ENCODE assay signal across 14 cellular contexts in the genomic region with DNA sequence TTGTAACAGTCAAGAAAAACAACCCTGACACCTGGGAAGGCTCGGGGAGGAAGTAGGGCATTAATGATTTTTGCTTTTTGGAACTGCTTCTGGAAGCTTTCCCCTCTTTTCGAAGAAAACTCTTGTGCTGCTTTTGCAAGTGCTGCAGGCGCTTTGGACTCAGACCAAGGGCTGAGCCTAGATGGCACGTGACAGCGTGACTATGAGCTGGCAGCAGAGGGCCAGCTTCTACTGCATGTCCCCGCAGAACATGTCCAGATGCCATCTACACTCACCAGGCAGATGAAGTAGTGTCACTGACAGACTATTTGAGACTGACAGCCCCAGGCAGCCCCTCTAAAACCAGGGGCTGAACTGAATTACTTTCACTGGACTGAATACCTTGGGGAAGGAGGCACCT. TPM values are rescaled to one million over a fixed set of nuclear protein-coding genes. Genes with fewer than 3 reads are reported as not detected.
DNase-seq lines count a peak whose midpoint lies in the region; ATAC-seq and TF ChIP-seq lines count a peak whose summit lies in the region.
"Had no signal": no experiment of that assay in that cellular context is flagged by ENCODE, and none has a peak within 500 bp of the region (broad histone marks: within the 10 kb centered on the region; RNA-seq: fewer than 3 reads in every experiment).

No MANE protein-coding gene starts in this region.

- no peaks in the 10 kb centered on the region for H3K9me3 Mint-ChIP-seq in WTC11

- H3K9ac ChIP-seq in GM23248: no peak overlapping the region

- H3K4me1 ChIP-seq in GM23248 (ENCODE audit: insufficient read depth) (no peaks in the 10 kb centered on the region), right cardiac atrium (ENCODE audit: control insufficient read depth, insufficient read depth, low read length) (no peaks in the 10 kb centered on the region)

- DNase-seq in GM23248 (peak; percentile 72), WTC11 (ENCODE audit: low spot score) (no peak), right cardiac atrium (peak in 2 of 3 donors; percentile 25 to 55), substantia nigra (lab: John Stamatoyannopoulos, UW) (peak in 28 of 49 donors; percentile 0 to 37 (median 4)), UCSD-AML1 (lab: John Stamatoyannopoulos, UW; ENCODE audit: unreplicated experiment) (no peak)
- no peak for DNase-seq in activated CD8-positive, alpha-beta memory T cell treated with anti-CD3 and anti-CD28 coated beads for 24 hours
- DNase-seq: activated CD8-positive, alpha-beta memory T cell treated with anti-CD3 and anti-CD28 coated beads, Interleukin-2, amount 50 U/mL, for 4 hours; DMS79 treated with DMSO at 0.1 percent for 48 hours; effector memory CD8-positive, alpha-beta T cell; naive B cell; NCI-H187 treated with DMSO at 0.1 percent for 48 hours; stimulated activated CD4-positive, alpha-beta T cell treated with anti-CD3 and anti-CD28 coated beads, Interleukin-12 subunit alpha, Interleukin-12 subunit beta, amount 100 ng/mL, for 4 hours; T-helper 9 cell had no signal

- H3K27me3 ChIP-seq in GM23248 (replicated peaks; ENCODE audit: insufficient read depth): no peaks in the 10 kb centered on the region
- no peaks in the 10 kb centered on the region for H3K27me3 ChIP-seq in right cardiac atrium (ENCODE audit: control insufficient read depth, insufficient read depth)

- no peaks in the 10 kb centered on the region for H3K9me2 ChIP-seq in GM23248 (ENCODE audit: insufficient read depth)

- no peaks in the 10 kb centered on the region for H4K20me1 ChIP-seq in GM23248 (ENCODE audit: insufficient read depth)

- H2AFZ ChIP-seq in GM23248: no peak overlapping the region

- no peak overlapping the region for H3K4me3 Mint-ChIP-seq in WTC11
- H3K4me3 Mint-ChIP-seq: effector memory CD8-positive, alpha-beta T cell; naive B cell had no signal

- H3K9me3 ChIP-seq in GM23248 (ENCODE audit: low read depth) (no peaks in the 10 kb centered on the region), right cardiac atrium (ENCODE audit: control insufficient read depth, low read length) (no peaks in the 10 kb centered on the region)

- no peak for TF ChIP-seq CTCF in WTC11 (IDR thresholded peaks at IDR 0.05)

- H3K36me3 Mint-ChIP-seq in WTC11: no peaks in the 10 kb centered on the region
- H3K36me3 Mint-ChIP-seq: naive B cell had no signal

- intact Hi-C loops in right cardiac atrium (cut with DNase I): no loop called here

- WGBS in GM23248 (ENCODE audit: low coverage in 1 of 2, low lambda C conversion rate in 2 of 2, missing lambda C conversion rate in 2 of 2), 2 experiments: 3 to 5% methylated on average over 5 to 6 of the region's 6 CpGs
- 40% methylated on average over 6 of the region's 6 CpGs for WGBS in right cardiac atrium

- in situ Hi-C loops in GM23248 (cut with MboI): no loop called here

- H3K27me3 Mint-ChIP-seq in WTC11 (ENCODE audit: low read depth): peaks cover 17% of the 10 kb centered on the region
- H3K27me3 Mint-ChIP-seq: effector memory CD8-positive, alpha-beta T cell had no signal

- no peak overlapping the region for H3K27ac Mint-ChIP-seq in WTC11
- H3K27ac Mint-ChIP-seq: effector memory CD8-positive, alpha-beta T cell; naive B cell had no signal

- H3K27ac ChIP-seq in GM23248 (no peak overlapping the region), right cardiac atrium (ENCODE audit: low read length) (no peak overlapping the region), substantia nigra (ENCODE audit: low read depth, low read length, poor library complexity, severe bottlenecking) (no peak overlapping the region)

- H3F3A ChIP-seq in GM23248 (ENCODE audit: insufficient read depth): no peaks in the 10 kb centered on the region

- CTCF ChIA-PET in WTC11 (lab: Charles Lee): interaction anchor here (0.6 kb wide), 1 partner anchor 15 kb away, joined by 3 read pairs; no protein-coding TSS in a partner anchor

- no peaks in the 10 kb centered on the region for H3K36me3 ChIP-seq in GM23248 (ENCODE audit: low read depth)

- no peak overlapping the region for H3K4me2 ChIP-seq in GM23248 (ENCODE audit: unreplicated experiment)

- no peaks in the 10 kb centered on the region for H3K79me2 ChIP-seq in GM23248 (ENCODE audit: insufficient read depth)

- no peak for ATAC-seq in WTC11
- peak in 1 of 2 donors; percentile 21 for ATAC-seq in right cardiac atrium
- ATAC-seq in GM19351 (IDR thresholded peaks at IDR 0.05; ENCODE audit: unreplicated experiment): no peak
- ATAC-seq: effector memory CD8-positive, alpha-beta T cell had no signal

- peaks cover 26% of the 10 kb centered on the region for H3K4me1 Mint-ChIP-seq in WTC11
- H3K4me1 Mint-ChIP-seq: naive B cell had no signal

- H3K4me3 ChIP-seq in GM23248 (no peak overlapping the region), right cardiac atrium (ENCODE audit: low read length) (no peak overlapping the region)

- POLR2A ChIA-PET in WTC11 (lab: Charles Lee): no interaction called here

TF ChIP-seq in WTC11, 78 proteins besides CTCF, POLR2A, EP300 and RAD21:
- TF ChIP-seq NFE2L1 (CRISPR knock-in tag; IDR thresholded peaks at IDR 0.05) (no peak), NFYB (CRISPR knock-in tag; conservative IDR thresholded peaks at IDR 0.05; ENCODE audit: low read depth) (no peak)
- TF ChIP-seq, protein P1, sequence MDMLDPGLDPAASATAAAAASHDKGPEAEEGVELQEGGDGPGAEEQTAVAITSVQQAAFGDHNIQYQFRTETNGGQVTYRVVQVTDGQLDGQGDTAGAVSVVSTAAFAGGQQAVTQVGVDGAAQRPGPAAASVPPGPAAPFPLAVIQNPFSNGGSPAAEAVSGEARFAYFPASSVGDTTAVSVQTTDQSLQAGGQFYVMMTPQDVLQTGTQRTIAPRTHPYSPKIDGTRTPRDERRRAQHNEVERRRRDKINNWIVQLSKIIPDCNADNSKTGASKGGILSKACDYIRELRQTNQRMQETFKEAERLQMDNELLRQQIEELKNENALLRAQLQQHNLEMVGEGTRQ (CRISPR knock-in tag; IDR thresholded peaks at IDR 0.05): peak; percentile 36; the same call in 1 of the 2 replicates

RNA-seq across cellular contexts. Expression of a gene that starts 6.2 kb away (rescaled TPM):
- not detected in 2 replicates for total RNA-seq in GM23248 (2014; rRNA removed; shearing (Covaris generic))
- 0.15 TPM in 1 of 2 replicates, not detected in the other for polyA plus RNA-seq in GM23248 (2016; fragmentation: Nextera tagmentation; extraction: Ambion mirVana)
- 0.09 to 0.20 TPM in 2 of 3 replicates, not detected in the other for total RNA-seq in WTC11 (2021)
- total RNA-seq in right cardiac atrium: not detected
- not detected for polyA plus RNA-seq in right cardiac atrium

RNA-seq across cellular contexts. Expression of a gene that starts 56.0 kb away (rescaled TPM):
- total RNA-seq in GM23248 (2014; rRNA removed; shearing (Covaris generic)): not detected in 2 replicates
- polyA plus RNA-seq in GM23248 (2016; fragmentation: Nextera tagmentation; extraction: Ambion mirVana): not detected in 2 replicates
- total RNA-seq in WTC11 (2021): 0.09 to 0.22 TPM in 2 of 3 replicates, not detected in the other
- total RNA-seq in right cardiac atrium: not detected
- not detected for polyA plus RNA-seq in right cardiac atrium

Comparison
In these comparisons a context has a peak if more than half of its experiments do, and no peak if none do; other contexts are left out.
1. DNase-seq: peak in GM23248 (single experiment), right cardiac atrium (2 of 3) and substantia nigra (28 of 49); none in WTC11 (single experiment), activated CD8-positive, alpha-beta memory T cell treated with anti-CD3 and anti-CD28 coated beads for 24 hours (single experiment) and UCSD-AML1 (single experiment).